Comparison of ENCODE assay signal across 8 cellular contexts in the genomic region with DNA sequence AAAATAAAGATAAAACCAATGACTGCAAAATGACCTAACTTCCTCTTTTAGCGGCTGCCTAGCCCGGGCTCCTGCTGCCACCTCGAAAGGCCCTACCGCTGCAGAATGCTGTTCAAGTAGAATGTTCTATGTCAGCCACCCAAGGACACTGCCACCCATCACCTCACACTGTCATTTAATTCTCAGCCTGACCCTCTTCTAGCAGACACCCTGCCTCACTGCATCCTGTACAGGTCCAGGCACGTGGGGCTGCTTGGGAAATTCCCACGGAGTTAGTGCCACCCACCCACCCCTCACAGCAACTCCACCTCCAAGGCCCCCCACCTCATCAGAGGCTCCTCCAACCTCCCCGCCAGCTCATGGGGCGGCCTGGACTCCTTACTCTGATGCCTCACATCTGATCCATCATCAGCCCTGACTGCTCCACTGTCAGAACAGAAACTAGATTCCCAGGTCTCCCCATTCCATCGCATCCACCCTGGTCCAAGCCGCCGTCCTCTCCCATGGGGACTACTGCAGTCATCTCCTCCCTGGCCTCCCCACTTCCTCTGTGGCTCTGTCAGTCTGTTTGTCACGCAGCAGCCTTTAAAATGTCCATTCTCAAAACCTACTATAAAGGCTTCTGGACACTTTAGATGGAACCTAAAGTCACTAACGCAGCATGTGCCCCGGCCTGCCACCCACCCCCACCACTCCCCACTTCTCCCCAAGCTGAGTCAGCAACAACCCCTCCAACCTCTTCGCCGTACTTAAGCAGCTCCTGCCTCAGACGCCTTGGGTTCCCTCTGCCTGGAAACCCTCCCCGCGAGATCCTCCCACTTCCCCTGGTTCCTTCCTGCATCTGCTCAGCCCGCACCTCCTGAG. TPM values are rescaled to one million over a fixed set of nuclear protein-coding genes. Genes with fewer than 3 reads are reported as not detected.
A peak's percentile ranks its signal among the peaks of the same experiment; 100 is the strongest.
DNase-seq lines count a peak whose midpoint lies in the region; ATAC-seq and TF ChIP-seq lines count a peak whose summit lies in the region.

No MANE protein-coding gene starts in this region.

- H3K36me3 Mint-ChIP-seq in activated CD4-positive, alpha-beta memory T cell treated with anti-CD3 and anti-CD28 coated beads, Interleukin-2, amount 10 ng/mL, durations not matched to agents 7 days and 5 days (ENCODE audit: low read depth) = peaks cover 55% of the 10 kb centered on the region
- H3K36me3 Mint-ChIP-seq in stimulated activated memory B cell treated with anti-CD40 and anti-IgM and Interleukin-4, amounts not matched to agents 10 μg/mL and 1 μg/mL and 100 μg/mL, for 72 hours = peaks cover 30% of the 10 kb centered on the region

- CTCF ChIA-PET in activated CD4-positive, alpha-beta memory T cell treated with anti-CD3 and anti-CD28 coated beads, Interleukin-2, amount 10 ng/mL, durations not matched to agents 7 days and 5 days (lab: Charles Lee) = interaction anchor here (0.7 to 2.7 kb wide), 3 partner anchors 12 to 263 kb away, joined by 3 to 19 read pairs (median 3); partner anchors contain the start of gene NFATC2
- CTCF ChIA-PET in HEK293T (lab: Yijun Ruan, JAX) = no interaction called here

- ATAC-seq in left cardiac atrium (peak; percentile 69 to 72), GM21390 (IDR thresholded peaks at IDR 0.05; ENCODE audit: unreplicated experiment) (no peak)
- ATAC-seq in stimulated activated memory B cell treated with anti-CD40 and anti-IgM and Interleukin-4, amounts not matched to agents 10 μg/mL and 1 μg/mL and 100 μg/mL, for 72 hours = peak; percentile 76

- H3K4me1 Mint-ChIP-seq in activated CD4-positive, alpha-beta memory T cell treated with anti-CD3 and anti-CD28 coated beads, Interleukin-2, amount 10 ng/mL, durations not matched to agents 7 days and 5 days = peaks cover 76% of the 10 kb centered on the region
- peaks cover 82% of the 10 kb centered on the region for H3K4me1 Mint-ChIP-seq in stimulated activated memory B cell treated with anti-CD40 and anti-IgM and Interleukin-4, amounts not matched to agents 10 μg/mL and 1 μg/mL and 100 μg/mL, for 72 hours

- POLR2A ChIA-PET in activated CD4-positive, alpha-beta memory T cell treated with anti-CD3 and anti-CD28 coated beads, Interleukin-2, amount 10 ng/mL, durations not matched to agents 7 days and 5 days (lab: Charles Lee) = interaction anchor here (0.6 to 5.8 kb wide), 8 partner anchors 9 to 126 kb away, joined by 3 to 56 read pairs (median 10); partner anchors contain the start of gene NFATC2
- POLR2A ChIA-PET in HEK293T (lab: Yijun Ruan, JAX) = no interaction called here

- no peaks in the 10 kb centered on the region for H3K9me3 Mint-ChIP-seq in activated CD4-positive, alpha-beta memory T cell treated with anti-CD3 and anti-CD28 coated beads, Interleukin-2, amount 10 ng/mL, durations not matched to agents 7 days and 5 days
- H3K9me3 Mint-ChIP-seq in stimulated activated memory B cell treated with anti-CD40 and anti-IgM and Interleukin-4, amounts not matched to agents 10 μg/mL and 1 μg/mL and 100 μg/mL, for 72 hours = no peaks in the 10 kb centered on the region

- peak overlapping the region; percentile 90 for H3K27ac Mint-ChIP-seq in activated CD4-positive, alpha-beta memory T cell treated with anti-CD3 and anti-CD28 coated beads, Interleukin-2, amount 10 ng/mL, durations not matched to agents 7 days and 5 days
- peak overlapping the region; percentile 94 for H3K27ac Mint-ChIP-seq in stimulated activated memory B cell treated with anti-CD40 and anti-IgM and Interleukin-4, amounts not matched to agents 10 μg/mL and 1 μg/mL and 100 μg/mL, for 72 hours

- H3K27me3 Mint-ChIP-seq in activated CD4-positive, alpha-beta memory T cell treated with anti-CD3 and anti-CD28 coated beads, Interleukin-2, amount 10 ng/mL, durations not matched to agents 7 days and 5 days = no peaks in the 10 kb centered on the region
- H3K27me3 Mint-ChIP-seq in stimulated activated memory B cell treated with anti-CD40 and anti-IgM and Interleukin-4, amounts not matched to agents 10 μg/mL and 1 μg/mL and 100 μg/mL, for 72 hours = no peaks in the 10 kb centered on the region

- intact Hi-C loops in left cardiac atrium (cut with DNase I) = no loop called here

- peak overlapping the region; percentile 69 for H3K4me3 Mint-ChIP-seq in activated CD4-positive, alpha-beta memory T cell treated with anti-CD3 and anti-CD28 coated beads, Interleukin-2, amount 10 ng/mL, durations not matched to agents 7 days and 5 days
- peak overlapping the region; percentile 74 for H3K4me3 Mint-ChIP-seq in stimulated activated memory B cell treated with anti-CD40 and anti-IgM and Interleukin-4, amounts not matched to agents 10 μg/mL and 1 μg/mL and 100 μg/mL, for 72 hours

- DNase-seq in activated T-cell treated with anti-CD3 and anti-CD28 coated beads for 24 hours (ENCODE audit: low read depth) = peak; percentile 42
- DNase-seq in activated T-cell treated with anti-CD3 and anti-CD28 coated beads, Interleukin-2, amount 50 U/mL, for 1 hour = no peak
- peak; percentile 55 for DNase-seq in activated CD4-positive, alpha-beta memory T cell treated with anti-CD3 and anti-CD28 coated beads, Interleukin-2, amount 10 ng/mL, durations not matched to agents 7 days and 5 days
- DNase-seq in left cardiac atrium = no peak
- DNase-seq in NCI-H1694 treated with DMSO at 0.1 percent for 48 hours (lab: John Stamatoyannopoulos, UW) = no peak
- DNase-seq in HEK293T (ENCODE audit: extremely low spot score) = no peak

TF ChIP-seq in HEK293T, 16 proteins besides CTCF, POLR2A, EP300 and RAD21:
- no peak for TF ChIP-seq BHLHE40 (IDR thresholded peaks at IDR 0.05; ENCODE audit: borderline replicate concordance)
- no peak for TF ChIP-seq SUZ12 (IDR thresholded peaks at IDR 0.05)
- no peak for TF ChIP-seq ZNF384 (IDR thresholded peaks at IDR 0.05)
- TF ChIP-seq TARDBP (IDR thresholded peaks at IDR 0.05) = no peak
- TF ChIP-seq SP1 (IDR thresholded peaks at IDR 0.05) = no peak
- no peak for TF ChIP-seq NFRKB (IDR thresholded peaks at IDR 0.05)
- TF ChIP-seq, protein P1, sequence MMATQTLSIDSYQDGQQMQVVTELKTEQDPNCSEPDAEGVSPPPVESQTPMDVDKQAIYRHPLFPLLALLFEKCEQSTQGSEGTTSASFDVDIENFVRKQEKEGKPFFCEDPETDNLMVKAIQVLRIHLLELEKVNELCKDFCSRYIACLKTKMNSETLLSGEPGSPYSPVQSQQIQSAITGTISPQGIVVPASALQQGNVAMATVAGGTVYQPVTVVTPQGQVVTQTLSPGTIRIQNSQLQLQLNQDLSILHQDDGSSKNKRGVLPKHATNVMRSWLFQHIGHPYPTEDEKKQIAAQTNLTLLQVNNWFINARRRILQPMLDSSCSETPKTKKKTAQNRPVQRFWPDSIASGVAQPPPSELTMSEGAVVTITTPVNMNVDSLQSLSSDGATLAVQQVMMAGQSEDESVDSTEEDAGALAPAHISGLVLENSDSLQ (IDR thresholded peaks at IDR 0.05) = no peak
- TF ChIP-seq LEF1 (IDR thresholded peaks at IDR 0.05; ENCODE audit: borderline replicate concordance) = no peak
- no peak for TF ChIP-seq FOXA1 (IDR thresholded peaks at IDR 0.05)
- TF ChIP-seq L3MBTL2 (conservative IDR thresholded peaks at IDR 0.05) = no peak
- no peak for TF ChIP-seq FOXK2 (IDR thresholded peaks at IDR 0.05)
- no peak for TF ChIP-seq ELF4 (IDR thresholded peaks at IDR 0.05)
- TF ChIP-seq FOXM1 (IDR thresholded peaks at IDR 0.05; ENCODE audit: borderline replicate concordance) = no peak
- no peak for TF ChIP-seq CTBP1 (IDR thresholded peaks at IDR 0.05; ENCODE audit: borderline replicate concordance)
- TF ChIP-seq ARNT (IDR thresholded peaks at IDR 0.05) = no peak

RNA-seq across cellular contexts. Expression of gene NFATC2, which starts 17.0 kb away (rescaled TPM):
- 10 to 100 TPM; 53.3 to 56.9 TPM for total RNA-seq in activated CD4-positive, alpha-beta memory T cell treated with anti-CD3 and anti-CD28 coated beads, Interleukin-2, amount 10 ng/mL, durations not matched to agents 7 days and 5 days
- 1 to 10 TPM; 5.7 to 7.0 TPM for total RNA-seq in left cardiac atrium

Comparison
In these comparisons a context has a peak if more than half of its experiments do, and no peak if none do; other contexts are left out.
1. DNase-seq: peak in activated T-cell treated with anti-CD3 and anti-CD28 coated beads for 24 hours (single experiment) and activated CD4-positive, alpha-beta memory T cell treated with anti-CD3 and anti-CD28 coated beads, Interleukin-2, amount 10 ng/mL, durations not matched to agents 7 days and 5 days (single experiment); none in activated T-cell treated with anti-CD3 and anti-CD28 coated beads, Interleukin-2, amount 50 U/mL, for 1 hour (single experiment), left cardiac atrium (single experiment), NCI-H1694 treated with DMSO at 0.1 percent for 48 hours (single experiment) and HEK293T (single experiment).
2. RNA of gene NFATC2, which starts 17.0 kb away (total RNA-seq): 53.3 to 56.9 TPM in activated CD4-positive, alpha-beta memory T cell treated with anti-CD3 and anti-CD28 coated beads, Interleukin-2, amount 10 ng/mL, durations not matched to agents 7 days and 5 days; 5.7 to 7.0 TPM in left cardiac atrium; every median in the first group is over 4 times any median in the second.